ENCODE assay signal across 1 cellular context in genomic region chr12:130948751-130949150, GRCh38.
TF ChIP-seq lines count a peak whose summit lies in the region.

No MANE protein-coding gene starts in this region.

TF ChIP-seq in K562, 482 proteins besides CTCF, POLR2A, EP300 and RAD21 (continued from another document):
- TF ChIP-seq ZBTB49 (CRISPR knock-in tag; IDR thresholded peaks at IDR 0.05; ENCODE audit: borderline replicate concordance): no peak
